ENCODE assay signal across 1 cellular context in the genomic region with DNA sequence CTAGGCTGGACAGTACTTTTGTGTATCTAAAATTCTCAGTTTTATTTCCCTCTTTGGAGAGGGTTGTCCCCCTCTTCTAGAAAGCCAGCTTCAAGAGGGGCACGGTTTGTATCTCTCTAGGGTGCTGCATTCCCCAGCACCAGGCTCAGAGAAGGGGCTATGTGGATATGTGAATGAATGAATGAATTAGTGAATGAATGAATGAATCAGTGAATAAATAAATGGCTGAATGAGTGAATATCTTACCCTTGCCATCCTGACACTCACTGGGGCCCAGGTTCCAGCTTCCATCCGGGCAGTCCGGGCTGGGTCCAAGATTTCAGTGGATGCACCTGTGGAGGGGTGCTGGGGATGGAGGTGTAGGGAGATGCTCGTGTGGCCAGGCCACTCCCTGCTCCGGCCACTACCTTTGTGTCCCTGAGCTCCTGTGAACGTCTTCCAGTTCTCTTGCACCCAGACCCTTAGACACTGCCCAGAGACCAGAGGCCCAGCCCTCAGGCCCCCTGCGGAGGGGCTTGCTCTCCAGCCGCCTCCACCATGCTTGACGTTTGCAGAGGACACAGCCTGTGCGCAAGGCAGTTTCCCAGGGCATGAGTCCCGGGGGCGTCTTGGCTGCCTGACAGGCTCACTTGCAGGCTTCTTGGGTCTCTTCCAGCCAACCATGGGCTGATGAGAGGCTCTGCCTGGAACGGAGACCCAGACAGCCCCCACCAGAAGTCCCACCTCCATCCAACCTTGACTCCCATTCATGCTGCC.
TF ChIP-seq lines count a peak whose summit lies in the region.

No MANE protein-coding gene starts in this region.

TF ChIP-seq in GM12878, 131 proteins besides CTCF, POLR2A, EP300 and RAD21:
- peak; percentile 80; the same call in 1 of the 2 replicates for TF ChIP-seq ZNF24 (IDR thresholded peaks at IDR 0.05)
- no peak for TF ChIP-seq EZH2 (IDR thresholded peaks at IDR 0.05; ENCODE audit: borderline replicate concordance, control insufficient read depth, low read depth, low read length)
